Comparison of ENCODE assay signal across 1 cellular context in the genomic region with DNA sequence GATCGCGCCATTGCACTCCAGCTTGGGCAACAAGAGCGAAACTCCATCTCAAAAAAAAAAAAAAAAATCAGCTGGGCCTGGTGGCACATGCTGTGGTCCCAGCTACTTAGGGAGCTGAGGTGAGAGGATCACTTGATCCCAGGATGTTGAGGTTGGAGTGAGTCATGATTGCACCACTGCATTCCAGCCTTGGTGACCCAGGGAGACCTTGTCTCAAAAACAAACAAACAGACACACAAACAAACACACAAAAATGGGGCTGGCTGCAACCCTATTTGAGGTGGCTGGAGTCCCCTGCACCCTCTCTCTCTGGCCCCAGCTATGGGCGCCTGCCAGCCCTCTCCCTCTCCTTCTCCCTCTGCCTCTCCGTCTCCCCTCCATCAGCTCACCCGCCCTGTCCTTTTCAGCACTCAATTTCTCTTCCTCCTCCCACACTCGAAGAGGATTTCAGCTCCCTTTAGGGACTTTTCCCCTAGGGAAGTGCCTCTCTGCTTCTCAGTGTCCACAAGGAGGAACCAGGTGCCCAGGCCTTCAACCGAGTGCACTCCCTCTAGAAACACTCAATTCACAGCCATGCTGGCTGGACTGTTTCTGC.
TF ChIP-seq lines count a peak whose summit lies in the region.

No MANE protein-coding gene starts in this region.

TF ChIP-seq in HepG2, 621 proteins besides CTCF, POLR2A, EP300 and RAD21 (continued from another document and continues in another):
- TF ChIP-seq, protein P1, sequence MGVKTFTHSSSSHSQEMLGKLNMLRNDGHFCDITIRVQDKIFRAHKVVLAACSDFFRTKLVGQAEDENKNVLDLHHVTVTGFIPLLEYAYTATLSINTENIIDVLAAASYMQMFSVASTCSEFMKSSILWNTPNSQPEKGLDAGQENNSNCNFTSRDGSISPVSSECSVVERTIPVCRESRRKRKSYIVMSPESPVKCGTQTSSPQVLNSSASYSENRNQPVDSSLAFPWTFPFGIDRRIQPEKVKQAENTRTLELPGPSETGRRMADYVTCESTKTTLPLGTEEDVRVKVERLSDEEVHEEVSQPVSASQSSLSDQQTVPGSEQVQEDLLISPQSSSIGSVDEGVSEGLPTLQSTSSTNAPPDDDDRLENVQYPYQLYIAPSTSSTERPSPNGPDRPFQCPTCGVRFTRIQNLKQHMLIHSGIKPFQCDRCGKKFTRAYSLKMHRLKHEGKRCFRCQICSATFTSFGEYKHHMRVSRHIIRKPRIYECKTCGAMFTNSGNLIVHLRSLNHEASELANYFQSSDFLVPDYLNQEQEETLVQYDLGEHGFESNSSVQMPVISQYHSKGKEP (CRISPR knock-in tag; IDR thresholded peaks at IDR 0.05) = no peak
- TF ChIP-seq, protein P2, sequence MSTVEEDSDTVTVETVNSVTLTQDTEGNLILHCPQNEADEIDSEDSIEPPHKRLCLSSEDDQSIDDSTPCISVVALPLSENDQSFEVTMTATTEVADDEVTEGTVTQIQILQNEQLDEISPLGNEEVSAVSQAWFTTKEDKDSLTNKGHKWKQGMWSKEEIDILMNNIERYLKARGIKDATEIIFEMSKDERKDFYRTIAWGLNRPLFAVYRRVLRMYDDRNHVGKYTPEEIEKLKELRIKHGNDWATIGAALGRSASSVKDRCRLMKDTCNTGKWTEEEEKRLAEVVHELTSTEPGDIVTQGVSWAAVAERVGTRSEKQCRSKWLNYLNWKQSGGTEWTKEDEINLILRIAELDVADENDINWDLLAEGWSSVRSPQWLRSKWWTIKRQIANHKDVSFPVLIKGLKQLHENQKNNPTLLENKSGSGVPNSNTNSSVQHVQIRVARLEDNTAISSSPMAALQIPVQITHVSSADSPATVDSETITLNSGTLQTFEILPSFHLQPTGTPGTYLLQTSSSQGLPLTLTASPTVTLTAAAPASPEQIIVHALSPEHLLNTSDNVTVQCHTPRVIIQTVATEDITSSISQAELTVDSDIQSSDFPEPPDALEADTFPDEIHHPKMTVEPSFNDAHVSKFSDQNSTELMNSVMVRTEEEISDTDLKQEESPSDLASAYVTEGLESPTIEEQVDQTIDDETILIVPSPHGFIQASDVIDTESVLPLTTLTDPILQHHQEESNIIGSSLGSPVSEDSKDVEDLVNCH (CRISPR knock-in tag; IDR thresholded peaks at IDR 0.05) = no peak
- TF ChIP-seq MXD4 (CRISPR knock-in tag; IDR thresholded peaks at IDR 0.05) (no peak), GATAD2A (CRISPR knock-in tag; IDR thresholded peaks at IDR 0.05) (peak; percentile 72), ZNF724P (CRISPR knock-in tag; IDR thresholded peaks at IDR 0.05; ENCODE audit: borderline replicate concordance) (no peak), SNAI1 (CRISPR knock-in tag; IDR thresholded peaks at IDR 0.05; ENCODE audit: borderline replicate concordance) (no peak), U2AF1 (optimal IDR thresholded peaks at IDR 0.05; ENCODE audit: low read depth, low read length) (no peak), ZSCAN30 (CRISPR knock-in tag; IDR thresholded peaks at IDR 0.05) (no peak), ARHGAP35 (CRISPR knock-in tag; IDR thresholded peaks at IDR 0.05; ENCODE audit: borderline replicate concordance) (no peak), ZNF550 (CRISPR knock-in tag; IDR thresholded peaks at IDR 0.05; ENCODE audit: borderline replicate concordance) (no peak), ZMYM2 (CRISPR knock-in tag; IDR thresholded peaks at IDR 0.05) (no peak), ZNF547 (CRISPR knock-in tag; IDR thresholded peaks at IDR 0.05) (no peak), ZNF234 (CRISPR knock-in tag; conservative IDR thresholded peaks at IDR 0.05) (no peak), MIXL1 (CRISPR knock-in tag; IDR thresholded peaks at IDR 0.05) (no peak), ZNF781 (CRISPR knock-in tag; IDR thresholded peaks at IDR 0.05; ENCODE audit: borderline replicate concordance, not compliant biosample characterization) (no peak), KDM3A (CRISPR knock-in tag; IDR thresholded peaks at IDR 0.05; ENCODE audit: low read depth) (no peak), CAMTA2 (CRISPR knock-in tag; IDR thresholded peaks at IDR 0.05; ENCODE audit: borderline replicate concordance) (no peak), CHD4 (IDR thresholded peaks at IDR 0.05; ENCODE audit: borderline replicate concordance, low read length) (no peak), SMARCC2 (IDR thresholded peaks at IDR 0.05) (peak; percentile 13; the same call in 1 of the 2 replicates), SMAD1 (CRISPR knock-in tag; IDR thresholded peaks at IDR 0.05; ENCODE audit: borderline replicate concordance, low read depth) (no peak), NPAS2 (CRISPR knock-in tag; IDR thresholded peaks at IDR 0.05; ENCODE audit: borderline replicate concordance) (no peak), AGO1 (IDR thresholded peaks at IDR 0.05; ENCODE audit: low read depth, low read length, poor library complexity, severe bottlenecking) (no peak), ZNF652 (CRISPR knock-in tag; IDR thresholded peaks at IDR 0.05; ENCODE audit: borderline replicate concordance, low read depth) (no peak)
- TF ChIP-seq, protein P3, sequence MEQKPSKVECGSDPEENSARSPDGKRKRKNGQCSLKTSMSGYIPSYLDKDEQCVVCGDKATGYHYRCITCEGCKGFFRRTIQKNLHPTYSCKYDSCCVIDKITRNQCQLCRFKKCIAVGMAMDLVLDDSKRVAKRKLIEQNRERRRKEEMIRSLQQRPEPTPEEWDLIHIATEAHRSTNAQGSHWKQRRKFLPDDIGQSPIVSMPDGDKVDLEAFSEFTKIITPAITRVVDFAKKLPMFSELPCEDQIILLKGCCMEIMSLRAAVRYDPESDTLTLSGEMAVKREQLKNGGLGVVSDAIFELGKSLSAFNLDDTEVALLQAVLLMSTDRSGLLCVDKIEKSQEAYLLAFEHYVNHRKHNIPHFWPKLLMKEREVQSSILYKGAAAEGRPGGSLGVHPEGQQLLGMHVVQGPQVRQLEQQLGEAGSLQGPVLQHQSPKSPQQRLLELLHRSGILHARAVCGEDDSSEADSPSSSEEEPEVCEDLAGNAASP (CRISPR knock-in tag; IDR thresholded peaks at IDR 0.05; ENCODE audit: borderline replicate concordance) = peak; percentile 80; the same call in 1 of the 2 replicates
- TF ChIP-seq, protein P4, sequence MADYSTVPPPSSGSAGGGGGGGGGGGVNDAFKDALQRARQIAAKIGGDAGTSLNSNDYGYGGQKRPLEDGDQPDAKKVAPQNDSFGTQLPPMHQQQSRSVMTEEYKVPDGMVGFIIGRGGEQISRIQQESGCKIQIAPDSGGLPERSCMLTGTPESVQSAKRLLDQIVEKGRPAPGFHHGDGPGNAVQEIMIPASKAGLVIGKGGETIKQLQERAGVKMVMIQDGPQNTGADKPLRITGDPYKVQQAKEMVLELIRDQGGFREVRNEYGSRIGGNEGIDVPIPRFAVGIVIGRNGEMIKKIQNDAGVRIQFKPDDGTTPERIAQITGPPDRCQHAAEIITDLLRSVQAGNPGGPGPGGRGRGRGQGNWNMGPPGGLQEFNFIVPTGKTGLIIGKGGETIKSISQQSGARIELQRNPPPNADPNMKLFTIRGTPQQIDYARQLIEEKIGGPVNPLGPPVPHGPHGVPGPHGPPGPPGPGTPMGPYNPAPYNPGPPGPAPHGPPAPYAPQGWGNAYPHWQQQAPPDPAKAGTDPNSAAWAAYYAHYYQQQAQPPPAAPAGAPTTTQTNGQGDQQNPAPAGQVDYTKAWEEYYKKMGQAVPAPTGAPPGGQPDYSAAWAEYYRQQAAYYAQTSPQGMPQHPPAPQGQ (CRISPR knock-in tag; IDR thresholded peaks at IDR 0.05; ENCODE audit: borderline replicate concordance) = no peak
- TF ChIP-seq, protein P5, sequence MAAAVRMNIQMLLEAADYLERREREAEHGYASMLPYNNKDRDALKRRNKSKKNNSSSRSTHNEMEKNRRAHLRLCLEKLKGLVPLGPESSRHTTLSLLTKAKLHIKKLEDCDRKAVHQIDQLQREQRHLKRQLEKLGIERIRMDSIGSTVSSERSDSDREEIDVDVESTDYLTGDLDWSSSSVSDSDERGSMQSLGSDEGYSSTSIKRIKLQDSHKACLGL (CRISPR knock-in tag; IDR thresholded peaks at IDR 0.05) = no peak
- TF ChIP-seq, protein P6, sequence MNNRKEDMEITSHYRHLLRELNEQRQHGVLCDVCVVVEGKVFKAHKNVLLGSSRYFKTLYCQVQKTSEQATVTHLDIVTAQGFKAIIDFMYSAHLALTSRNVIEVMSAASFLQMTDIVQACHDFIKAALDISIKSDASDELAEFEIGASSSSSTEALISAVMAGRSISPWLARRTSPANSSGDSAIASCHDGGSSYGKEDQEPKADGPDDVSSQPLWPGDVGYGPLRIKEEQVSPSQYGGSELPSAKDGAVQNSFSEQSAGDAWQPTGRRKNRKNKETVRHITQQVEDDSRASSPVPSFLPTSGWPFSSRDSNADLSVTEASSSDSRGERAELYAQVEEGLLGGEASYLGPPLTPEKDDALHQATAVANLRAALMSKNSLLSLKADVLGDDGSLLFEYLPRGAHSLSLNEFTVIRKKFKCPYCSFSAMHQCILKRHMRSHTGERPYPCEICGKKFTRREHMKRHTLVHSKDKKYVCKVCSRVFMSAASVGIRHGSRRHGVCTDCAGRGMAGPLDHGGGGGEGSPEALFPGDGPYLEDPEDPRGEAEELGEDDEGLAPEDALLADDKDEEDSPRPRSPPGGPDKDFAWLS (CRISPR knock-in tag; IDR thresholded peaks at IDR 0.05; ENCODE audit: borderline replicate concordance) = no peak
- TF ChIP-seq, protein P7, sequence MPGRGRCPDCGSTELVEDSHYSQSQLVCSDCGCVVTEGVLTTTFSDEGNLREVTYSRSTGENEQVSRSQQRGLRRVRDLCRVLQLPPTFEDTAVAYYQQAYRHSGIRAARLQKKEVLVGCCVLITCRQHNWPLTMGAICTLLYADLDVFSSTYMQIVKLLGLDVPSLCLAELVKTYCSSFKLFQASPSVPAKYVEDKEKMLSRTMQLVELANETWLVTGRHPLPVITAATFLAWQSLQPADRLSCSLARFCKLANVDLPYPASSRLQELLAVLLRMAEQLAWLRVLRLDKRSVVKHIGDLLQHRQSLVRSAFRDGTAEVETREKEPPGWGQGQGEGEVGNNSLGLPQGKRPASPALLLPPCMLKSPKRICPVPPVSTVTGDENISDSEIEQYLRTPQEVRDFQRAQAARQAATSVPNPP (CRISPR knock-in tag; IDR thresholded peaks at IDR 0.05) = no peak
- TF ChIP-seq, protein P8, sequence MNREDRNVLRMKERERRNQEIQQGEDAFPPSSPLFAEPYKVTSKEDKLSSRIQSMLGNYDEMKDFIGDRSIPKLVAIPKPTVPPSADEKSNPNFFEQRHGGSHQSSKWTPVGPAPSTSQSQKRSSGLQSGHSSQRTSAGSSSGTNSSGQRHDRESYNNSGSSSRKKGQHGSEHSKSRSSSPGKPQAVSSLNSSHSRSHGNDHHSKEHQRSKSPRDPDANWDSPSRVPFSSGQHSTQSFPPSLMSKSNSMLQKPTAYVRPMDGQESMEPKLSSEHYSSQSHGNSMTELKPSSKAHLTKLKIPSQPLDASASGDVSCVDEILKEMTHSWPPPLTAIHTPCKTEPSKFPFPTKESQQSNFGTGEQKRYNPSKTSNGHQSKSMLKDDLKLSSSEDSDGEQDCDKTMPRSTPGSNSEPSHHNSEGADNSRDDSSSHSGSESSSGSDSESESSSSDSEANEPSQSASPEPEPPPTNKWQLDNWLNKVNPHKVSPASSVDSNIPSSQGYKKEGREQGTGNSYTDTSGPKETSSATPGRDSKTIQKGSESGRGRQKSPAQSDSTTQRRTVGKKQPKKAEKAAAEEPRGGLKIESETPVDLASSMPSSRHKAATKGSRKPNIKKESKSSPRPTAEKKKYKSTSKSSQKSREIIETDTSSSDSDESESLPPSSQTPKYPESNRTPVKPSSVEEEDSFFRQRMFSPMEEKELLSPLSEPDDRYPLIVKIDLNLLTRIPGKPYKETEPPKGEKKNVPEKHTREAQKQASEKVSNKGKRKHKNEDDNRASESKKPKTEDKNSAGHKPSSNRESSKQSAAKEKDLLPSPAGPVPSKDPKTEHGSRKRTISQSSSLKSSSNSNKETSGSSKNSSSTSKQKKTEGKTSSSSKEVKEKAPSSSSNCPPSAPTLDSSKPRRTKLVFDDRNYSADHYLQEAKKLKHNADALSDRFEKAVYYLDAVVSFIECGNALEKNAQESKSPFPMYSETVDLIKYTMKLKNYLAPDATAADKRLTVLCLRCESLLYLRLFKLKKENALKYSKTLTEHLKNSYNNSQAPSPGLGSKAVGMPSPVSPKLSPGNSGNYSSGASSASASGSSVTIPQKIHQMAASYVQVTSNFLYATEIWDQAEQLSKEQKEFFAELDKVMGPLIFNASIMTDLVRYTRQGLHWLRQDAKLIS (CRISPR knock-in tag; IDR thresholded peaks at IDR 0.05) = no peak
